2 cellular contexts compared by ENCODE assay signal in genomic region chr15:68312701-68313204, GRCh38.
TF ChIP-seq lines count a peak whose summit lies in the region.

No MANE protein-coding gene starts in this region.

TF ChIP-seq in GM23338, 12 proteins besides CTCF, POLR2A, EP300 and RAD21:
- no peak for TF ChIP-seq ETS1 (IDR thresholded peaks at IDR 0.05)
- TF ChIP-seq EZH2 (IDR thresholded peaks at IDR 0.05; ENCODE audit: low read depth, unreplicated experiment) = no peak

TF ChIP-seq in H1, 55 proteins besides CTCF, POLR2A, EP300 and RAD21 (continued from another document):
- TF ChIP-seq E2F6 (IDR thresholded peaks at IDR 0.05) (peak; percentile 36; the same call in 1 of the 2 replicates), POU5F1 (IDR thresholded peaks at IDR 0.05; ENCODE audit: low read depth, low read length) (no peak)
